In genomic region chr17:75738218-75738802, GRCh38 we compare ENCODE assay signal across 9 cellular contexts. TPM values are rescaled to one million over a fixed set of nuclear protein-coding genes. Genes with fewer than 3 reads are reported as not detected.
DNase-seq lines count a peak whose midpoint lies in the region; ATAC-seq lines count a peak whose summit lies in the region.
"Had no signal": no experiment of that assay in that cellular context is flagged by ENCODE, and none has a peak within 500 bp of the region (broad histone marks: within the 10 kb centered on the region; RNA-seq: fewer than 3 reads in every experiment).

No MANE protein-coding gene starts in this region.

- no peaks in the 10 kb centered on the region for H3K9me3 Mint-ChIP-seq in activated T-cell treated with anti-CD3 and anti-CD28 coated beads, Interleukin-2, amount 50 U/mL, for 72 hours
- no peaks in the 10 kb centered on the region for H3K9me3 Mint-ChIP-seq in activated T-cell treated with anti-CD3 and anti-CD28 coated beads, Interleukin-2, amount 50 U/mL, for 4 hours

- H3K4me3 Mint-ChIP-seq in activated T-cell treated with anti-CD3 and anti-CD28 coated beads, Interleukin-2, amount 50 U/mL, for 72 hours = peak overlapping the region in 1 of 2 donors; percentile 51
- no peak overlapping the region for H3K4me3 Mint-ChIP-seq in activated T-cell treated with anti-CD3 and anti-CD28 coated beads, Interleukin-2, amount 50 U/mL, for 4 hours

- peak overlapping the region; percentile 42 for H3K27ac ChIP-seq in substantia nigra (ENCODE audit: low read depth, low read length, poor library complexity, severe bottlenecking)
- H3K27ac ChIP-seq: cardiac muscle cell had no signal

- peak overlapping the region; percentile 35 for H3K27ac Mint-ChIP-seq in activated T-cell treated with anti-CD3 and anti-CD28 coated beads, Interleukin-2, amount 50 U/mL, for 72 hours

- ATAC-seq in activated T-cell treated with anti-CD3 and anti-CD28 coated beads, Interleukin-2, amount 50 U/mL, for 72 hours (replicated peaks in 1 of 2) = peak; percentile 86 to 96
- ATAC-seq in activated T-cell treated with anti-CD3 and anti-CD28 coated beads, Interleukin-2, amount 50 U/mL, for 4 hours = no peak
- ATAC-seq in left colon (no peak), HG02852 (IDR thresholded peaks at IDR 0.05; ENCODE audit: unreplicated experiment) (no peak)

- peaks cover 14% of the 10 kb centered on the region for H3K4me1 Mint-ChIP-seq in activated T-cell treated with anti-CD3 and anti-CD28 coated beads, Interleukin-2, amount 50 U/mL, for 72 hours (ENCODE audit: low read depth)
- H3K4me1 Mint-ChIP-seq in activated T-cell treated with anti-CD3 and anti-CD28 coated beads, Interleukin-2, amount 50 U/mL, for 4 hours (ENCODE audit: low read depth) = peaks cover 2% of the 10 kb centered on the region

- H3K27me3 Mint-ChIP-seq in activated T-cell treated with anti-CD3 and anti-CD28 coated beads, Interleukin-2, amount 50 U/mL, for 72 hours (ENCODE audit: low read depth) = no peaks in the 10 kb centered on the region
- H3K27me3 Mint-ChIP-seq in activated T-cell treated with anti-CD3 and anti-CD28 coated beads, Interleukin-2, amount 50 U/mL, for 4 hours (ENCODE audit: low read depth) = no peaks in the 10 kb centered on the region

- H3K36me3 Mint-ChIP-seq in activated T-cell treated with anti-CD3 and anti-CD28 coated beads, Interleukin-2, amount 50 U/mL, for 72 hours (ENCODE audit: insufficient read depth in 2 of 2) = no peaks in the 10 kb centered on the region
- H3K36me3 Mint-ChIP-seq in activated T-cell treated with anti-CD3 and anti-CD28 coated beads, Interleukin-2, amount 50 U/mL, for 4 hours (ENCODE audit: insufficient read depth) = no peaks in the 10 kb centered on the region

- intact Hi-C loops in head of caudate nucleus (cut with DNase I) (no loop called here), left colon (cut with DNase I, micrococcal nuclease) (no loop called here)

- DNase-seq in activated T-cell treated with anti-CD3 and anti-CD28 coated beads, Interleukin-2, amount 50 U/mL, for 72 hours = peak; percentile 56 to 73
- DNase-seq in activated T-cell treated with anti-CD3 and anti-CD28 coated beads, Interleukin-2, amount 50 U/mL, for 4 hours = no peak
- peak; percentile 89 for DNase-seq in SIG-M5 treated with dmso at 0.1 percent for 504 hours (lab: John Stamatoyannopoulos, UW; ENCODE audit: unreplicated experiment)
- DNase-seq in head of caudate nucleus = peak in 40 of 42 donors; percentile 11 to 87 (median 60)
- DNase-seq in substantia nigra (lab: John Stamatoyannopoulos, UW) = peak in 27 of 49 donors; percentile 7 to 70 (median 45)
- DNase-seq in left colon = no peak
- DNase-seq in NCI-H1417 (lab: John Stamatoyannopoulos, UW) = no peak

RNA-seq across cellular contexts. Expression of gene ITGB4, which starts 17.1 kb away (rescaled TPM):
- 1 to 10 TPM; 2.7 to 3.5 TPM for total RNA-seq in activated T-cell treated with anti-CD3 and anti-CD28 coated beads, Interleukin-2, amount 50 U/mL, for 72 hours
- total RNA-seq in activated T-cell treated with anti-CD3 and anti-CD28 coated beads, Interleukin-2, amount 50 U/mL, for 4 hours = 1 to 10 TPM in 2 of 3 donors, under 1 TPM in 1; 0.63 to 2.3 (median 1.6) TPM
- total RNA-seq in left colon = 100 to 1,000 TPM; 252 to 318 TPM

RNA-seq across cellular contexts. Expression of gene GALK1, which starts 26.7 kb away (rescaled TPM):
- total RNA-seq in activated T-cell treated with anti-CD3 and anti-CD28 coated beads, Interleukin-2, amount 50 U/mL, for 72 hours = 10 to 100 TPM; 41.9 to 51.2 TPM
- total RNA-seq in activated T-cell treated with anti-CD3 and anti-CD28 coated beads, Interleukin-2, amount 50 U/mL, for 4 hours = 10 to 100 TPM; 16.9 to 23.5 (median 21.3) TPM
- 10 to 100 TPM; 14.1 to 16.9 TPM for total RNA-seq in left colon

RNA-seq across cellular contexts. Expression of gene UNK, which starts 46.3 kb away (rescaled TPM):
- total RNA-seq in activated T-cell treated with anti-CD3 and anti-CD28 coated beads, Interleukin-2, amount 50 U/mL, for 72 hours = 10 to 100 TPM; 20.7 to 22.6 TPM
- 10 to 100 TPM; 21.0 to 24.5 (median 22.6) TPM for total RNA-seq in activated T-cell treated with anti-CD3 and anti-CD28 coated beads, Interleukin-2, amount 50 U/mL, for 4 hours
- 10 to 100 TPM; 18.3 to 21.8 TPM for total RNA-seq in left colon

Comparison
In these comparisons a context has a peak if more than half of its experiments do, and no peak if none do; other contexts are left out.
1. ATAC-seq: peak in activated T-cell treated with anti-CD3 and anti-CD28 coated beads, Interleukin-2, amount 50 U/mL, for 72 hours (2 of 2); none in activated T-cell treated with anti-CD3 and anti-CD28 coated beads, Interleukin-2, amount 50 U/mL, for 4 hours (0 of 2), left colon (single experiment) and HG02852 (single experiment).
2. DNase-seq: peak in activated T-cell treated with anti-CD3 and anti-CD28 coated beads, Interleukin-2, amount 50 U/mL, for 72 hours (2 of 2), SIG-M5 treated with dmso at 0.1 percent for 504 hours (single experiment), head of caudate nucleus (40 of 42) and substantia nigra (27 of 49); none in activated T-cell treated with anti-CD3 and anti-CD28 coated beads, Interleukin-2, amount 50 U/mL, for 4 hours (single experiment), left colon (0 of 2) and NCI-H1417 (0 of 3).
3. RNA of gene ITGB4, which starts 17.1 kb away (total RNA-seq): 252 to 318 TPM in left colon; 2.7 to 3.5 TPM in activated T-cell treated with anti-CD3 and anti-CD28 coated beads, Interleukin-2, amount 50 U/mL, for 72 hours and 0.63 to 2.3 TPM in activated T-cell treated with anti-CD3 and anti-CD28 coated beads, Interleukin-2, amount 50 U/mL, for 4 hours; every median in the first group is over 10 times any median in the second.